Comparison of ENCODE assay signal across 20 cellular contexts in the genomic region with DNA sequence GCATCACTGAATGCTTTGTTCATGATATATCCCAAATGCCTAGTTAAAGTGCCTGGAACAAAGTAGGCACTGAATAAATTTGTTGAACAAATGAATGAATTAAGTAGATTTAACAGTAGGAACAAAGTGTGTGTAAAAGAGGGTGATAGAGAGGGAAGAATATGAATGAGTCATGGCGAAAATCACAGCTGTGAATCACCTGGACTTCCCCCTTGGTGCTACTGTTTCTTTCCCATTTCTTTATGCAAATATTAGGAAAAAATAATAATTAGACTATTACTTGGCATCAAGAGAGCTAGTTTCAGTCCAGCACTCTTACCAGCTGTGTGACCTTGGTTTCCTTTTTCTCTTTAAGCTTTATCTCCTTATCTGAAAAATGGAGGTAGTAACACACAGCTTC. TPM values are rescaled to one million over a fixed set of nuclear protein-coding genes. Genes with fewer than 3 reads are reported as not detected.
DNase-seq lines count a peak whose midpoint lies in the region; ATAC-seq lines count a peak whose summit lies in the region.
"Had no signal": no experiment of that assay in that cellular context is flagged by ENCODE, and none has a peak within 500 bp of the region (broad histone marks: within the 10 kb centered on the region; RNA-seq: fewer than 3 reads in every experiment).

No MANE protein-coding gene starts in this region.

- intact Hi-C loops in head of caudate nucleus (cut with DNase I) = no loop called here

- H3K9me3 Mint-ChIP-seq in stimulated activated memory B cell treated with anti-CD40 and anti-IgM and Interleukin-4, amounts not matched to agents 10 μg/mL and 1 μg/mL and 100 μg/mL, for 72 hours = no peaks in the 10 kb centered on the region
- H3K9me3 Mint-ChIP-seq: CD8-positive, alpha-beta memory T cell; T-helper 2 cell treated with Interferon-gamma antibody and Interleukin-4, amounts not matched to agents 5 μg/mL and 100 μg/mL, for 36 hours had no signal

- H3K27ac Mint-ChIP-seq in T-helper 17 cell = peak overlapping the region; percentile 76
- H3K27ac Mint-ChIP-seq in stimulated activated memory B cell treated with anti-CD40 and anti-IgM and Interleukin-4, amounts not matched to agents 10 μg/mL and 1 μg/mL and 100 μg/mL, for 72 hours = peak overlapping the region; percentile 53

- no peaks in the 10 kb centered on the region for H3K27me3 Mint-ChIP-seq in T-helper 17 cell
- no peaks in the 10 kb centered on the region for H3K27me3 Mint-ChIP-seq in stimulated activated memory B cell treated with anti-CD40 and anti-IgM and Interleukin-4, amounts not matched to agents 10 μg/mL and 1 μg/mL and 100 μg/mL, for 72 hours
- H3K27me3 Mint-ChIP-seq: CD8-positive, alpha-beta memory T cell had no signal

- H3K9me3 ChIP-seq in T-helper 17 cell (ENCODE audit: control insufficient read depth, low read length, poor library complexity, severe bottlenecking) = no peaks in the 10 kb centered on the region
- H3K9me3 ChIP-seq: left ventricle myocardium inferior, testis had no signal

- ATAC-seq in HG02623 (IDR thresholded peaks at IDR 0.05; ENCODE audit: unreplicated experiment) = peak; percentile 70
- no peak for ATAC-seq in T-helper 17 cell
- ATAC-seq in stimulated activated memory B cell treated with anti-CD40 and anti-IgM and Interleukin-4, amounts not matched to agents 10 μg/mL and 1 μg/mL and 100 μg/mL, for 72 hours = no peak
- ATAC-seq: HepG2 had no signal

- peaks cover 5% of the 10 kb centered on the region for H3K36me3 Mint-ChIP-seq in T-helper 17 cell (ENCODE audit: low read depth)
- H3K36me3 Mint-ChIP-seq in stimulated activated memory B cell treated with anti-CD40 and anti-IgM and Interleukin-4, amounts not matched to agents 10 μg/mL and 1 μg/mL and 100 μg/mL, for 72 hours = peaks cover 25% of the 10 kb centered on the region

- H3K4me3 Mint-ChIP-seq in T-helper 17 cell = no peak overlapping the region
- H3K4me3 Mint-ChIP-seq in stimulated activated memory B cell treated with anti-CD40 and anti-IgM and Interleukin-4, amounts not matched to agents 10 μg/mL and 1 μg/mL and 100 μg/mL, for 72 hours = no peak overlapping the region
- H3K4me3 Mint-ChIP-seq: CD8-positive, alpha-beta memory T cell; T-helper 2 cell treated with Interferon-gamma antibody and Interleukin-4, amounts not matched to agents 5 μg/mL and 100 μg/mL, for 36 hours had no signal

- peaks cover 16% of the 10 kb centered on the region for H3K4me1 Mint-ChIP-seq in T-helper 17 cell
- H3K4me1 Mint-ChIP-seq in stimulated activated memory B cell treated with anti-CD40 and anti-IgM and Interleukin-4, amounts not matched to agents 10 μg/mL and 1 μg/mL and 100 μg/mL, for 72 hours = peaks cover 25% of the 10 kb centered on the region

- DNase-seq in stimulated activated CD4-positive, alpha-beta T cell treated with anti-CD3 and anti-CD28 coated beads, Interleukin-4, amount 100 ng/mL, for 24 hours = peak; percentile 10
- no peak for DNase-seq in stimulated activated CD4-positive, alpha-beta T cell treated with anti-CD3 and anti-CD28 coated beads, Interleukin-15, amount 100 ng/mL, for 24 hours
- no peak for DNase-seq in T-helper 17 cell
- no peak for DNase-seq in head of caudate nucleus
- DNase-seq in NCI-H1092 treated with DMSO at 0.1 percent for 48 hours (lab: John Stamatoyannopoulos, UW) = no peak
- no peak for DNase-seq in DMS153 treated with DMSO at 0.1 percent for 48 hours (lab: John Stamatoyannopoulos, UW; ENCODE audit: unreplicated experiment)
- DNase-seq: activated CD4-positive, alpha-beta T cell treated with anti-CD3 and anti-CD28 coated beads for 4 hours; activated T-cell treated with anti-CD3 and anti-CD28 coated beads, Interleukin-2, amount 50 U/mL, for 1 hour; CD8-positive, alpha-beta memory T cell; central memory CD4-positive, alpha-beta T cell; left ventricle myocardium inferior; NCI-H1930; NCI-H446; stimulated activated CD4-positive, alpha-beta T cell treated with anti-CD3 and anti-CD28 coated beads, Interleukin-4, amount 100 ng/mL, for 1 hour; stimulated activated CD8-positive, alpha-beta memory T cell treated with anti-CD3 and anti-CD28 coated beads, Interleukin-4, amount 100 ng/mL, for 48 hours; testis had no signal

RNA-seq across cellular contexts. Expression of a gene that starts 9.2 kb away (rescaled TPM):
- 10 to 100 TPM in 1 of 2 donors, 1 to 10 TPM in 1; 9.7 to 10.3 TPM for total RNA-seq in T-helper 17 cell
